Comparison of ENCODE assay signal across 18 cellular contexts in the genomic region with DNA sequence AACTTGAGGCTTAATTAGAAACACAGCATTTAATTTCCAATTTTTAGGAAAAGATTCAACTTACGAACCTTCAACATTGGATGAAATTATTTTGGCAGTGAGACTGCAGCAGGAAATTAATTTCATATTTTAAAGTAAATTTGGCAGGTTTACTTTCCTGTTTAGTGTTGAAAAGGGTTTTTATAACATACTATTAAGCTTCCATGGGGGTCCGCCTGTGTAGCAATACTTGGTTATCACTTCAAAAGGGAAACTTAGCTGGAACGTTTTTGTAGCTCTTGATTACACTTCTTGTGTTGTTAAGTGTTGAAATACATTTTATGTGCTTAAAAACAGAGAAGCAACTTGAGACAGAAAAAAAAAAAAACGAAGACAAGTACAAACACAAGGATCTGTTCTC.
DNase-seq lines count a peak whose midpoint lies in the region; ATAC-seq and TF ChIP-seq lines count a peak whose summit lies in the region.
"Had no signal": no experiment of that assay in that cellular context is flagged by ENCODE, and none has a peak within 500 bp of the region (broad histone marks: within the 10 kb centered on the region; RNA-seq: fewer than 3 reads in every experiment).

No MANE protein-coding gene starts in this region.

- intact Hi-C loops in A673 (cut with micrococcal nuclease; ENCODE audit: unreplicated experiment): no loop called here

- no peak overlapping the region for H3K4me3 ChIP-seq in A673 (ENCODE audit: low read depth, low read length, poor library complexity, severe bottlenecking)
- H3K4me3 ChIP-seq in SK-N-MC: peak overlapping the region; percentile 72
- H3K4me3 ChIP-seq in mesodermal cell (ENCODE audit: extremely low read depth, insufficient read depth, low read length, poor library complexity, severe bottlenecking): no peak overlapping the region
- no peak overlapping the region for H3K4me3 ChIP-seq in trophoblast cell (ENCODE audit: low read depth, low read length)
- H3K4me3 ChIP-seq: A549, BLaER1 had no signal

- H3K36me3 ChIP-seq in A673 (ENCODE audit: insufficient read depth, low read length, poor library complexity, severe bottlenecking): no peaks in the 10 kb centered on the region
- no peaks in the 10 kb centered on the region for H3K36me3 ChIP-seq in SK-N-MC (ENCODE audit: insufficient read depth, low read length)
- no peaks in the 10 kb centered on the region for H3K36me3 ChIP-seq in mesodermal cell (ENCODE audit: control insufficient read depth, insufficient read depth, low read length)
- H3K36me3 ChIP-seq in trophoblast cell (ENCODE audit: control insufficient read depth in 1 of 2, insufficient read depth in 2 of 2, low read length in 2 of 2): no peaks in the 10 kb centered on the region
- H3K36me3 ChIP-seq: BLaER1 had no signal

- no peak overlapping the region for H2AFZ ChIP-seq in trophoblast cell (ENCODE audit: insufficient read depth, low read length, poor library complexity)

- no peak overlapping the region for H2BK120ac ChIP-seq in trophoblast cell (ENCODE audit: insufficient read depth, low read length, poor library complexity)

- H2AK5ac ChIP-seq in trophoblast cell (ENCODE audit: low read length): no peak overlapping the region

- no peak for TF ChIP-seq CTCF in A673 (conservative IDR thresholded peaks at IDR 0.05; ENCODE audit: low read depth, low read length)

- H3K14ac ChIP-seq in trophoblast cell (ENCODE audit: low read length): no peak overlapping the region

- 40 to 43% methylated on average over 1 of the region's 4 CpGs for WGBS in mesodermal cell (ENCODE audit: insufficient coverage in 2 of 2), 2 experiments
- no CpG with 5 or more reads among the region's 4 CpGs for WGBS in trophoblast cell (ENCODE audit: extremely low coverage, insufficient coverage, insufficient read length)

- no TSS peak for BruUV-seq in A673 (replicated peaks; lab: Mats Ljungman, UMichigan)

- no peak overlapping the region for H4K8ac ChIP-seq in trophoblast cell (ENCODE audit: low read depth, low read length)

- no peak overlapping the region for H2BK5ac ChIP-seq in trophoblast cell (ENCODE audit: low read depth, low read length, poor library complexity)

- H4K12ac ChIP-seq in trophoblast cell (ENCODE audit: low read depth, low read length): no peak overlapping the region

- peaks cover 3% of the 10 kb centered on the region for H3K79me1 ChIP-seq in trophoblast cell (ENCODE audit: low read length)

- no peak for ATAC-seq in GM18870 (IDR thresholded peaks at IDR 0.05; ENCODE audit: unreplicated experiment)
- ATAC-seq: A549, HCT116 had no signal

- H2BK12ac ChIP-seq in trophoblast cell (ENCODE audit: low read length): no peak overlapping the region

- H3K79me2 ChIP-seq in trophoblast cell (ENCODE audit: control insufficient read depth, insufficient read depth, low read length, poor library complexity): no peaks in the 10 kb centered on the region

- H3K4me2 ChIP-seq in trophoblast cell (ENCODE audit: low read length): no peak overlapping the region
- H3K4me2 ChIP-seq: A549, BLaER1 had no signal

- CTCF ChIA-PET in A673 (lab: Charles Lee): no interaction called here

- H3K27me3 ChIP-seq in A673 (replicated peaks; ENCODE audit: insufficient read depth, low read depth, low read length, poor library complexity): no peaks in the 10 kb centered on the region
- H3K27me3 ChIP-seq in trophoblast cell (ENCODE audit: insufficient read depth, low read length): no peaks in the 10 kb centered on the region
- H3K27me3 ChIP-seq: BLaER1 had no signal

- no peak overlapping the region for H3K18ac ChIP-seq in trophoblast cell (ENCODE audit: low read length)

- POLR2A ChIA-PET in A673 (lab: Charles Lee; ENCODE audit: low non-redundant PET): interaction anchor here (0.6 to 0.7 kb wide), 3 partner anchors 157 to 1917 kb away, joined by 6 to 12 read pairs (median 8); no protein-coding TSS in a partner anchor

- H3K9ac ChIP-seq in SK-N-MC (ENCODE audit: insufficient read length) (no peak overlapping the region), trophoblast cell (ENCODE audit: low read length) (no peak overlapping the region)
- H3K9ac ChIP-seq: BLaER1 had no signal

- no peak overlapping the region for H3K23ac ChIP-seq in trophoblast cell (ENCODE audit: low read length)

- H3K27ac ChIP-seq in A673 (ENCODE audit: low read depth, low read length, poor library complexity, severe bottlenecking) (peak overlapping the region; percentile 36), SK-N-MC (peak overlapping the region; percentile 83), mesodermal cell (ENCODE audit: low read depth, low read length, severe bottlenecking) (peak overlapping the region; percentile 23), trophoblast cell (ENCODE audit: low read depth, low read length) (peak overlapping the region; percentile 79)
- H3K27ac ChIP-seq: 22Rv1, A549, BLaER1, HL-60 had no signal

- H3K9me3 ChIP-seq in A673 (ENCODE audit: low read depth, low read length, poor library complexity, severe bottlenecking): no peaks in the 10 kb centered on the region
- H3K9me3 ChIP-seq in SK-N-MC (ENCODE audit: low read depth, low read length): no peaks in the 10 kb centered on the region
- no peaks in the 10 kb centered on the region for H3K9me3 ChIP-seq in mesodermal cell (ENCODE audit: control insufficient read depth, low read length)
- peaks cover 1% of the 10 kb centered on the region for H3K9me3 ChIP-seq in trophoblast cell (ENCODE audit: insufficient read depth, low read depth, low read length)
- H3K9me3 ChIP-seq: A549, BLaER1 had no signal

- H3K4me1 ChIP-seq in A673 (ENCODE audit: insufficient read depth, low read length, poor library complexity, severe bottlenecking) (peaks cover 54% of the 10 kb centered on the region), mesodermal cell (ENCODE audit: control insufficient read depth, insufficient read depth, low read length, poor library complexity, severe bottlenecking) (peaks cover 20% of the 10 kb centered on the region), trophoblast cell (ENCODE audit: control insufficient read depth in 1 of 2, insufficient read depth in 2 of 2, low read length in 2 of 2) (peaks cover 0 to 6% of the 10 kb centered on the region in 2 experiments)
- H3K4me1 ChIP-seq: A549, BLaER1 had no signal

- H3K4ac ChIP-seq in trophoblast cell (ENCODE audit: low read depth, low read length): no peak overlapping the region

- DNase-seq in A673 (ENCODE audit: low spot score) (no peak), SK-N-MC (ENCODE audit: low read depth, low spot score) (peak; percentile 89), trophoblast cell (no peak), occipital lobe (lab: John Stamatoyannopoulos, UW) (no peak), SHP77 treated with DMSO at 0.1 percent for 48 hours (lab: John Stamatoyannopoulos, UW) (no peak), NCI-H345 treated with DMSO at 0.1 percent for 48 hours (lab: John Stamatoyannopoulos, UW; ENCODE audit: unreplicated experiment) (no peak)
- DNase-seq: CD4-positive, alpha-beta memory T cell; DMS 273 treated with DMSO at 0.1 percent for 48 hours; GOT3; H7; HFFc6 had no signal

- H4K91ac ChIP-seq in trophoblast cell (ENCODE audit: low read depth, low read length): no peak overlapping the region

Comparison
In these comparisons a context has a peak if more than half of its experiments do, and no peak if none do; other contexts are left out.
1. H3K27ac ChIP-seq: peak in every context shown above with its lines; median percentile 83 in SK-N-MC; 79 in trophoblast cell; 36 in A673; 23 in mesodermal cell.